ENCODE assay signal across 1 cellular context in the genomic region with DNA sequence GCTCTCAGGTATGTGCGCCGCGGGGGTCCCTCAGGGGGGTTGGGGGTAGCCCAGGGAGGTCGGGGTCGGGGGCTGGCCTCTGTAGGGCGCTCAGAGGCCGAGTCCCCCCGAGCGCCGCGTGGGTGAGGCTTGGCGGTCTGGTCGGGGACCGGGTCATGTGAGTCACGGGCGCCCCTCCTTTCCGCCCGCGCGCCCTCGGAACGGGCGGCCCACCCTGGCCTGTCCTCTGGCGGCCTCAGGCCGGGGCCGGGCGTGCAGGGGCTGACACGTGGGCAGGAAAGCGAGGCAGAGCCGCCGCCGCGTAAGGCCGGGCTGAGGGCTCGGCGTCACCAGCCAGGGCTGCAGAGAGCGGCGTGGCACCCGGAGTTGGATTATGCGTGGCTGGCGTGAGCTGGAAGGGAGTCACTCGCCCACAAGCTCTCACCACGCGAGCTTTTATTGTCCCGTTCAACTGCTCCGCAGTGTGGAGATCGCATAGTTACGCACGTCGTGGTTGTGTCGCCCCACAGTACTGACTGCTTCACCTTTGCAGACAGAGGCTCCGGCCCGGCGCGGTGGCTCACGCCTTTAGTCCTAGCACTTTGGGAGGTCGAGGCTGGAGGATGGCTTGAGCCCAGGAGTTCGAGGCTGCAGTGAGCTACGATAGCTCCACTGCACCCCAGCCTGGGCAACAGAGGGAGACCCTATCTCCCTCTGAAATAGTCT.
TF ChIP-seq lines count a peak whose summit lies in the region.

No MANE protein-coding gene starts in this region.

TF ChIP-seq in WTC11, 78 proteins besides CTCF, POLR2A, EP300 and RAD21 (continued from another document):
- TF ChIP-seq, protein P1, sequence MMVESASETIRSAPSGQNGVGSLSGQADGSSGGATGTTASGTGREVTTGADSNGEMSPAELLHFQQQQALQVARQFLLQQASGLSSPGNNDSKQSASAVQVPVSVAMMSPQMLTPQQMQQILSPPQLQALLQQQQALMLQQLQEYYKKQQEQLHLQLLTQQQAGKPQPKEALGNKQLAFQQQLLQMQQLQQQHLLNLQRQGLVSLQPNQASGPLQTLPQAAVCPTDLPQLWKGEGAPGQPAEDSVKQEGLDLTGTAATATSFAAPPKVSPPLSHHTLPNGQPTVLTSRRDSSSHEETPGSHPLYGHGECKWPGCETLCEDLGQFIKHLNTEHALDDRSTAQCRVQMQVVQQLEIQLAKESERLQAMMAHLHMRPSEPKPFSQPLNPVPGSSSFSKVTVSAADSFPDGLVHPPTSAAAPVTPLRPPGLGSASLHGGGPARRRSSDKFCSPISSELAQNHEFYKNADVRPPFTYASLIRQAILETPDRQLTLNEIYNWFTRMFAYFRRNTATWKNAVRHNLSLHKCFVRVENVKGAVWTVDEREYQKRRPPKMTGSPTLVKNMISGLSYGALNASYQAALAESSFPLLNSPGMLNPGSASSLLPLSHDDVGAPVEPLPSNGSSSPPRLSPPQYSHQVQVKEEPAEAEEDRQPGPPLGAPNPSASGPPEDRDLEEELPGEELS (CRISPR knock-in tag; IDR thresholded peaks at IDR 0.05) = peak; percentile 65; the same call in 1 of the 2 replicates
- TF ChIP-seq, protein P2, sequence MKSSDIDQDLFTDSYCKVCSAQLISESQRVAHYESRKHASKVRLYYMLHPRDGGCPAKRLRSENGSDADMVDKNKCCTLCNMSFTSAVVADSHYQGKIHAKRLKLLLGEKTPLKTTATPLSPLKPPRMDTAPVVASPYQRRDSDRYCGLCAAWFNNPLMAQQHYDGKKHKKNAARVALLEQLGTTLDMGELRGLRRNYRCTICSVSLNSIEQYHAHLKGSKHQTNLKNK (CRISPR knock-in tag; IDR thresholded peaks at IDR 0.05) = no peak
- TF ChIP-seq NFATC4 (CRISPR knock-in tag; IDR thresholded peaks at IDR 0.05) = no peak
- no peak for TF ChIP-seq JAZF1 (CRISPR knock-in tag; IDR thresholded peaks at IDR 0.05)
- no peak for TF ChIP-seq MXD4 (CRISPR knock-in tag; IDR thresholded peaks at IDR 0.05; ENCODE audit: borderline replicate concordance)
- TF ChIP-seq ZNF138 (CRISPR knock-in tag; conservative IDR thresholded peaks at IDR 0.05) = peak; percentile 90
- no peak for TF ChIP-seq ZNF416 (CRISPR knock-in tag; IDR thresholded peaks at IDR 0.05)
- TF ChIP-seq, protein P3, sequence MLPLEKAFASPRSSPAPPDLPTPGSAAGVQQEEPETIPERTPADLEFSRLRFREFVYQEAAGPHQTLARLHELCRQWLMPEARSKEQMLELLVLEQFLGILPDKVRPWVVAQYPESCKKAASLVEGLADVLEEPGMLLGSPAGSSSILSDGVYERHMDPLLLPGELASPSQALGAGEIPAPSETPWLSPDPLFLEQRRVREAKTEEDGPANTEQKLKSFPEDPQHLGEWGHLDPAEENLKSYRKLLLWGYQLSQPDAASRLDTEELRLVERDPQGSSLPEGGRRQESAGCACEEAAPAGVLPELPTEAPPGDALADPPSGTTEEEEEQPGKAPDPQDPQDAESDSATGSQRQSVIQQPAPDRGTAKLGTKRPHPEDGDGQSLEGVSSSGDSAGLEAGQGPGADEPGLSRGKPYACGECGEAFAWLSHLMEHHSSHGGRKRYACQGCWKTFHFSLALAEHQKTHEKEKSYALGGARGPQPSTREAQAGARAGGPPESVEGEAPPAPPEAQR (CRISPR knock-in tag; IDR thresholded peaks at IDR 0.05) = no peak
- TF ChIP-seq, protein P4, sequence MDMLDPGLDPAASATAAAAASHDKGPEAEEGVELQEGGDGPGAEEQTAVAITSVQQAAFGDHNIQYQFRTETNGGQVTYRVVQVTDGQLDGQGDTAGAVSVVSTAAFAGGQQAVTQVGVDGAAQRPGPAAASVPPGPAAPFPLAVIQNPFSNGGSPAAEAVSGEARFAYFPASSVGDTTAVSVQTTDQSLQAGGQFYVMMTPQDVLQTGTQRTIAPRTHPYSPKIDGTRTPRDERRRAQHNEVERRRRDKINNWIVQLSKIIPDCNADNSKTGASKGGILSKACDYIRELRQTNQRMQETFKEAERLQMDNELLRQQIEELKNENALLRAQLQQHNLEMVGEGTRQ (CRISPR knock-in tag; IDR thresholded peaks at IDR 0.05) = peak; percentile 77
- TF ChIP-seq, protein P5, sequence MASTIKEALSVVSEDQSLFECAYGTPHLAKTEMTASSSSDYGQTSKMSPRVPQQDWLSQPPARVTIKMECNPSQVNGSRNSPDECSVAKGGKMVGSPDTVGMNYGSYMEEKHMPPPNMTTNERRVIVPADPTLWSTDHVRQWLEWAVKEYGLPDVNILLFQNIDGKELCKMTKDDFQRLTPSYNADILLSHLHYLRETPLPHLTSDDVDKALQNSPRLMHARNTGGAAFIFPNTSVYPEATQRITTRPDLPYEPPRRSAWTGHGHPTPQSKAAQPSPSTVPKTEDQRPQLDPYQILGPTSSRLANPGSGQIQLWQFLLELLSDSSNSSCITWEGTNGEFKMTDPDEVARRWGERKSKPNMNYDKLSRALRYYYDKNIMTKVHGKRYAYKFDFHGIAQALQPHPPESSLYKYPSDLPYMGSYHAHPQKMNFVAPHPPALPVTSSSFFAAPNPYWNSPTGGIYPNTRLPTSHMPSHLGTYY (CRISPR knock-in tag; IDR thresholded peaks at IDR 0.05) = peak; percentile 33; the same call in 1 of the 2 replicates
- TF ChIP-seq, protein P6, sequence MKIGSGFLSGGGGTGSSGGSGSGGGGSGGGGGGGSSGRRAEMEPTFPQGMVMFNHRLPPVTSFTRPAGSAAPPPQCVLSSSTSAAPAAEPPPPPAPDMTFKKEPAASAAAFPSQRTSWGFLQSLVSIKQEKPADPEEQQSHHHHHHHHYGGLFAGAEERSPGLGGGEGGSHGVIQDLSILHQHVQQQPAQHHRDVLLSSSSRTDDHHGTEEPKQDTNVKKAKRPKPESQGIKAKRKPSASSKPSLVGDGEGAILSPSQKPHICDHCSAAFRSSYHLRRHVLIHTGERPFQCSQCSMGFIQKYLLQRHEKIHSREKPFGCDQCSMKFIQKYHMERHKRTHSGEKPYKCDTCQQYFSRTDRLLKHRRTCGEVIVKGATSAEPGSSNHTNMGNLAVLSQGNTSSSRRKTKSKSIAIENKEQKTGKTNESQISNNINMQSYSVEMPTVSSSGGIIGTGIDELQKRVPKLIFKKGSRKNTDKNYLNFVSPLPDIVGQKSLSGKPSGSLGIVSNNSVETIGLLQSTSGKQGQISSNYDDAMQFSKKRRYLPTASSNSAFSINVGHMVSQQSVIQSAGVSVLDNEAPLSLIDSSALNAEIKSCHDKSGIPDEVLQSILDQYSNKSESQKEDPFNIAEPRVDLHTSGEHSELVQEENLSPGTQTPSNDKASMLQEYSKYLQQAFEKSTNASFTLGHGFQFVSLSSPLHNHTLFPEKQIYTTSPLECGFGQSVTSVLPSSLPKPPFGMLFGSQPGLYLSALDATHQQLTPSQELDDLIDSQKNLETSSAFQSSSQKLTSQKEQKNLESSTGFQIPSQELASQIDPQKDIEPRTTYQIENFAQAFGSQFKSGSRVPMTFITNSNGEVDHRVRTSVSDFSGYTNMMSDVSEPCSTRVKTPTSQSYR (CRISPR knock-in tag; IDR thresholded peaks at IDR 0.05) = 0 out of 2 replicates have a peak, but pooled peaks have one; percentile 54
- peak; percentile 52 for TF ChIP-seq NR2C2 (CRISPR knock-in tag; IDR thresholded peaks at IDR 0.05)
- TF ChIP-seq TEAD4 (CRISPR knock-in tag; IDR thresholded peaks at IDR 0.05) = no peak
- peak; percentile 75; the same call in 1 of the 2 replicates for TF ChIP-seq ZBTB21 (CRISPR knock-in tag; IDR thresholded peaks at IDR 0.05; ENCODE audit: borderline replicate concordance)
- no peak for TF ChIP-seq IRF2 (CRISPR knock-in tag; IDR thresholded peaks at IDR 0.05; ENCODE audit: borderline replicate concordance, low read depth)
- TF ChIP-seq, protein P7, sequence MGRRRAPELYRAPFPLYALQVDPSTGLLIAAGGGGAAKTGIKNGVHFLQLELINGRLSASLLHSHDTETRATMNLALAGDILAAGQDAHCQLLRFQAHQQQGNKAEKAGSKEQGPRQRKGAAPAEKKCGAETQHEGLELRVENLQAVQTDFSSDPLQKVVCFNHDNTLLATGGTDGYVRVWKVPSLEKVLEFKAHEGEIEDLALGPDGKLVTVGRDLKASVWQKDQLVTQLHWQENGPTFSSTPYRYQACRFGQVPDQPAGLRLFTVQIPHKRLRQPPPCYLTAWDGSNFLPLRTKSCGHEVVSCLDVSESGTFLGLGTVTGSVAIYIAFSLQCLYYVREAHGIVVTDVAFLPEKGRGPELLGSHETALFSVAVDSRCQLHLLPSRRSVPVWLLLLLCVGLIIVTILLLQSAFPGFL (CRISPR knock-in tag; IDR thresholded peaks at IDR 0.05; ENCODE audit: borderline replicate concordance) = no peak
- TF ChIP-seq, protein P8, sequence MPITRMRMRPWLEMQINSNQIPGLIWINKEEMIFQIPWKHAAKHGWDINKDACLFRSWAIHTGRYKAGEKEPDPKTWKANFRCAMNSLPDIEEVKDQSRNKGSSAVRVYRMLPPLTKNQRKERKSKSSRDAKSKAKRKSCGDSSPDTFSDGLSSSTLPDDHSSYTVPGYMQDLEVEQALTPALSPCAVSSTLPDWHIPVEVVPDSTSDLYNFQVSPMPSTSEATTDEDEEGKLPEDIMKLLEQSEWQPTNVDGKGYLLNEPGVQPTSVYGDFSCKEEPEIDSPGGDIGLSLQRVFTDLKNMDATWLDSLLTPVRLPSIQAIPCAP (CRISPR knock-in tag; IDR thresholded peaks at IDR 0.05) = no peak
- TF ChIP-seq FOXP1 (CRISPR knock-in tag; IDR thresholded peaks at IDR 0.05; ENCODE audit: borderline replicate concordance) = peak; percentile 59; the same call in 1 of the 2 replicates
- TF ChIP-seq, protein P9, sequence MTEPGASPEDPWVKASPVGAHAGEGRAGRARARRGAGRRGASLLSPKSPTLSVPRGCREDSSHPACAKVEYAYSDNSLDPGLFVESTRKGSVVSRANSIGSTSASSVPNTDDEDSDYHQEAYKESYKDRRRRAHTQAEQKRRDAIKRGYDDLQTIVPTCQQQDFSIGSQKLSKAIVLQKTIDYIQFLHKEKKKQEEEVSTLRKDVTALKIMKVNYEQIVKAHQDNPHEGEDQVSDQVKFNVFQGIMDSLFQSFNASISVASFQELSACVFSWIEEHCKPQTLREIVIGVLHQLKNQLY (CRISPR knock-in tag; IDR thresholded peaks at IDR 0.05) = no peak
- TF ChIP-seq, protein P10, sequence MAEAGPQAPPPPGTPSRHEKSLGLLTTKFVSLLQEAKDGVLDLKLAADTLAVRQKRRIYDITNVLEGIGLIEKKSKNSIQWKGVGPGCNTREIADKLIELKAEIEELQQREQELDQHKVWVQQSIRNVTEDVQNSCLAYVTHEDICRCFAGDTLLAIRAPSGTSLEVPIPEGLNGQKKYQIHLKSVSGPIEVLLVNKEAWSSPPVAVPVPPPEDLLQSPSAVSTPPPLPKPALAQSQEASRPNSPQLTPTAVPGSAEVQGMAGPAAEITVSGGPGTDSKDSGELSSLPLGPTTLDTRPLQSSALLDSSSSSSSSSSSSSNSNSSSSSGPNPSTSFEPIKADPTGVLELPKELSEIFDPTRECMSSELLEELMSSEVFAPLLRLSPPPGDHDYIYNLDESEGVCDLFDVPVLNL (CRISPR knock-in tag; IDR thresholded peaks at IDR 0.05; ENCODE audit: borderline replicate concordance, low read depth) = 0 out of 2 replicates have a peak, but pooled peaks have one; percentile 44
- TF ChIP-seq FOXJ3 (CRISPR knock-in tag; IDR thresholded peaks at IDR 0.05; ENCODE audit: borderline replicate concordance) = no peak
- no peak for TF ChIP-seq OVOL2 (CRISPR knock-in tag; IDR thresholded peaks at IDR 0.05; ENCODE audit: borderline replicate concordance)
- peak; percentile 85; the same call in 1 of the 2 replicates for TF ChIP-seq ZNF121 (CRISPR knock-in tag; IDR thresholded peaks at IDR 0.05)
- peak; percentile 64 for TF ChIP-seq SP1 (CRISPR knock-in tag; conservative IDR thresholded peaks at IDR 0.05)
- peak; percentile 63; the same call in 1 of the 2 replicates for TF ChIP-seq RELA (CRISPR knock-in tag; IDR thresholded peaks at IDR 0.05; ENCODE audit: borderline replicate concordance)
- TF ChIP-seq, protein P11, sequence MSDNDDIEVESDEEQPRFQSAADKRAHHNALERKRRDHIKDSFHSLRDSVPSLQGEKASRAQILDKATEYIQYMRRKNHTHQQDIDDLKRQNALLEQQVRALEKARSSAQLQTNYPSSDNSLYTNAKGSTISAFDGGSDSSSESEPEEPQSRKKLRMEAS (CRISPR knock-in tag; IDR thresholded peaks at IDR 0.05) = peak; percentile 90
- TF ChIP-seq NFYB (CRISPR knock-in tag; conservative IDR thresholded peaks at IDR 0.05; ENCODE audit: low read depth) = no peak
- TF ChIP-seq, protein P12, sequence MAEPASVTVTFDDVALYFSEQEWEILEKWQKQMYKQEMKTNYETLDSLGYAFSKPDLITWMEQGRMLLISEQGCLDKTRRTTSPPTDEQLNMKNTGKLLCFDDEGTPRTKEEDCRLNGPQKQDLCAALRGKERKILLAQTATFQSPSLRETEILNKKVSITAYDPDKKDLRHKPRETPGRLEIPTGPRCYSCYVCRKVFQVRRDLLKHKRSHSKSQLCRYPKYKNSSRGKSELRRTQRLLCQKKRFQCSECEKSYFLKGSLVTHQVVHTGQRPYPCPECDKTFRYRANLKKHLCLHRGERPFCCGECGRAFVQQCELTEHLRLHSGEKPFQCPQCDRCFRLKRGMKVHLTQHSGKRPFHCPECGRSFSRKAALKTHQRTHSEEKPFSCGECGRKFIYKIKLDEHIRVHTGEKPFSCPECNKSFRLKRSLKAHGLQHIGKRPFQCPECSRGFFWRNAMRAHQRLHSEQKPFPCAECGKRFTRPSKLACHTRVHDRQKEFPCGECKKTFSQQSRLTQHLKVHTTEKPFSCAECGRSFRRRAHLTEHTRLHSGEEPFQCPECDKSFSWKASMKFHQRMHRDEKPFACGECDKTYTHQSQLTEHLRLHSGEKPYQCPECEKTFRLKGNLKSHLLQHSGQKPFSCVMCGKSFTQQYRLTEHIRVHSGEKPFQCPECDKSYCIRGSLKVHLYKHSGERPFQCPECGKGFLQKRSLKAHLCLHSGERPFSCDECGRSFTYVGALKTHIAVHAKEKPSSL (CRISPR knock-in tag; conservative IDR thresholded peaks at IDR 0.05) = 0 out of 2 replicates have a peak, but pooled peaks have one; percentile 22
- peak; percentile 75; the same call in 1 of the 2 replicates for TF ChIP-seq TCF7 (CRISPR knock-in tag; IDR thresholded peaks at IDR 0.05; ENCODE audit: low read depth)
- TF ChIP-seq ZNF423 (CRISPR knock-in tag; IDR thresholded peaks at IDR 0.05) = peak; percentile 42; the same call in 1 of the 2 replicates
- 0 out of 2 replicates have a peak, but pooled peaks have one; percentile 35 for TF ChIP-seq TEAD1 (CRISPR knock-in tag; IDR thresholded peaks at IDR 0.05)
